1 cellular context compared by ENCODE assay signal in genomic region chrY:2934048-2934447, GRCh38.
TF ChIP-seq lines count a peak whose summit lies in the region.

No MANE protein-coding gene starts in this region.

TF ChIP-seq in GM23338, 12 proteins besides CTCF, POLR2A, EP300 and RAD21 (continued from another document):
- TF ChIP-seq ZNF462 (CRISPR knock-in tag; IDR thresholded peaks at IDR 0.05) (no peak), CREB1 (CRISPR knock-in tag; IDR thresholded peaks at IDR 0.05; ENCODE audit: low read depth) (no peak), EZH2phosphoT487 (IDR thresholded peaks at IDR 0.05; ENCODE audit: unreplicated experiment) (no peak), NANOG (IDR thresholded peaks at IDR 0.05; ENCODE audit: borderline replicate concordance) (no peak), ZNF331 (CRISPR knock-in tag; IDR thresholded peaks at IDR 0.05; ENCODE audit: low read depth) (no peak)
TF ChIP-seq in GM23338: peak in this region for 0.
